ENCODE assay signal across 23 cellular contexts in the genomic region with DNA sequence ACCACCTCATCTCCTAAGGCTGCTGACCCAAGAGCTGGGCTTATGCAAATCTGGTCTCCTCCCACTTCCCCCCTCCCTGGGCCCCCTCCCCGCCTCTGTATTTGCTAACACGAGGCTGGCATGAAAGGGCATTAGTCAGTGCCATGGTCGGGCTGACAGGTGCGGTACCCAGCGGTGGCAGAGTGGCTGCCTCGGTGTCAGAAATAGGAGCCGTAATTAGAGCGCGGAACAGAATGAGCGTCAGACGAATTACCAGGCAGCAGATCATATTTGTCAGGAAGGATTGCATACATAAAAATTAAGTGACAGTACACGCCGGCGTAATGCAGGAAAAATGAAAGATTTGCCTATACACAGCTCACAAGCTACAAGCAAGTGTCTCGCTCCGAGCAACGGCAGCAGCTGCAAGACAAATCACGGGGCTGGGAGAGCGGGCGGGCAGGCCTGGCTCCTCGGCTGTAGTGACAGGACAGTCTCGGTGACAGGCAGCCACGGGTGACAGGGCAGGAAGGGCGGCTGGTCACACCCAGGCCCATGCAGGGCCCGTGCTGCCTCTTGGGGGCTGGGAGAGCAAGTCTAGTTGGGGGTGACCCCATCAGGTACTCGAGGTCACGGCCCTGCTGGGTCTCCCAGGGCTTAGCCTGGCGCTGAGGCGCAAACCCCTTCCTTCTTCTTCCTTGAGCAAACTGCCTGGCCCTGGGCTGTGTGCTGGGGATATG.
DNase-seq lines count a peak whose midpoint lies in the region; ATAC-seq, FAIRE-seq and TF ChIP-seq lines count a peak whose summit lies in the region.
"Had no signal": no experiment of that assay in that cellular context is flagged by ENCODE, and none has a peak within 500 bp of the region (broad histone marks: within the 10 kb centered on the region; RNA-seq: fewer than 3 reads in every experiment).

No MANE protein-coding gene starts in this region.

- H3K4me3 Mint-ChIP-seq in T-helper 17 cell (peak overlapping the region; percentile 25), nephron progenitor cell (no peak overlapping the region)
- H3K4me3 Mint-ChIP-seq in stimulated activated naive B cell treated with anti-CD40 and anti-IgM and Interleukin-4, amounts not matched to agents 10 μg/mL and 1 μg/mL and 100 μg/mL, for 72 hours: no peak overlapping the region
- H3K4me3 Mint-ChIP-seq: activated naive CD4-positive, alpha-beta T cell treated with anti-CD3 and anti-CD28 coated beads, Interleukin-2, amount 50 U/mL, for 24 hours; CD4-positive, CD25-positive, alpha-beta regulatory T cell; central memory CD8-positive, alpha-beta T cell; HFFc6; stimulated activated naive CD8-positive, alpha-beta T cell treated with anti-CD3 and anti-CD28 coated beads, Interleukin-15, Interleukin-2, amounts not matched to agents 100 ng/mL and 50 ng/mL, for 24 hours had no signal

- peaks cover 3% of the 10 kb centered on the region for H3K4me1 Mint-ChIP-seq in T-helper 17 cell
- peaks cover 8% of the 10 kb centered on the region for H3K4me1 Mint-ChIP-seq in nephron progenitor cell
- H3K4me1 Mint-ChIP-seq in stimulated activated naive B cell treated with anti-CD40 and anti-IgM and Interleukin-4, amounts not matched to agents 10 μg/mL and 1 μg/mL and 100 μg/mL, for 72 hours: peaks cover 0 to 3% of the 10 kb centered on the region in 2 donors
- H3K4me1 Mint-ChIP-seq: activated naive CD4-positive, alpha-beta T cell treated with anti-CD3 and anti-CD28 coated beads, Interleukin-2, amount 50 U/mL, for 24 hours; CD4-positive, CD25-positive, alpha-beta regulatory T cell; central memory CD8-positive, alpha-beta T cell had no signal

- no peaks in the 10 kb centered on the region for H3K9me3 ChIP-seq in T-helper 17 cell (ENCODE audit: control insufficient read depth, low read length, poor library complexity, severe bottlenecking)
- H3K9me3 ChIP-seq: thyroid gland had no signal

- no peaks in the 10 kb centered on the region for H3K36me3 Mint-ChIP-seq in T-helper 17 cell (ENCODE audit: low read depth)
- H3K36me3 Mint-ChIP-seq in nephron progenitor cell (ENCODE audit: low read depth): peaks cover 7% of the 10 kb centered on the region
- peaks cover 53 to 76% of the 10 kb centered on the region in 2 donors for H3K36me3 Mint-ChIP-seq in stimulated activated naive B cell treated with anti-CD40 and anti-IgM and Interleukin-4, amounts not matched to agents 10 μg/mL and 1 μg/mL and 100 μg/mL, for 72 hours
- H3K36me3 Mint-ChIP-seq: activated naive CD4-positive, alpha-beta T cell treated with anti-CD3 and anti-CD28 coated beads, Interleukin-2, amount 50 U/mL, for 24 hours; CD4-positive, CD25-positive, alpha-beta regulatory T cell had no signal

- FAIRE-seq in H54 (lab: Jason Lieb, UNC): no peak

- peak; percentile 45 for DNase-seq in NCI-H1436 (lab: John Stamatoyannopoulos, UW)
- no peak for DNase-seq in NCI-H1436 treated with DMSO at 0.1 percent for 48 hours (lab: John Stamatoyannopoulos, UW)
- no peak for DNase-seq in T-helper 17 cell
- no peak for DNase-seq in nephron progenitor cell
- no peak for DNase-seq in stimulated activated naive B cell treated with anti-CD40 and anti-IgM and Interleukin-4, amounts not matched to agents 10 μg/mL and 1 μg/mL and 100 μg/mL, for 72 hours
- DNase-seq in cortex of kidney (lab: John Stamatoyannopoulos, UW): no peak
- no peak for DNase-seq in H54 (ENCODE audit: insufficient read length, low spot score)
- DNase-seq: activated CD4-positive, alpha-beta T cell treated with anti-CD3 and anti-CD28 coated beads, Interleukin-2, amount 50 U/mL, for 1 hour; aorta; CD4-positive, CD25-positive, alpha-beta regulatory T cell; GM23248; HFFc6; mammary epithelial cell; NCI-H1694 treated with DMSO at 0.1 percent for 48 hours; NCI-H226; stimulated activated CD4-positive, alpha-beta T cell treated with anti-CD3 and anti-CD28 coated beads, Interleukin-12 subunit alpha, Interleukin-12 subunit beta, amount 100 ng/mL, for 4 hours; stimulated activated CD4-positive, alpha-beta T cell treated with anti-CD3 and anti-CD28 coated beads, Interleukin-4, amount 100 ng/mL, for 4 hours; T1000; thyroid gland had no signal

- ATAC-seq in T-helper 17 cell (no peak), GM18907 (IDR thresholded peaks at IDR 0.05; ENCODE audit: unreplicated experiment) (no peak)
- no peak for ATAC-seq in stimulated activated naive B cell treated with anti-CD40 and anti-IgM and Interleukin-4, amounts not matched to agents 10 μg/mL and 1 μg/mL and 100 μg/mL, for 72 hours (replicated peaks)

- no peaks in the 10 kb centered on the region for H3K27me3 Mint-ChIP-seq in T-helper 17 cell
- no peaks in the 10 kb centered on the region for H3K27me3 Mint-ChIP-seq in nephron progenitor cell (ENCODE audit: low read depth, poor library complexity)
- no peaks in the 10 kb centered on the region for H3K27me3 Mint-ChIP-seq in stimulated activated naive B cell treated with anti-CD40 and anti-IgM and Interleukin-4, amounts not matched to agents 10 μg/mL and 1 μg/mL and 100 μg/mL, for 72 hours
- H3K27me3 Mint-ChIP-seq: activated naive CD4-positive, alpha-beta T cell treated with anti-CD3 and anti-CD28 coated beads, Interleukin-2, amount 50 U/mL, for 24 hours; CD4-positive, CD25-positive, alpha-beta regulatory T cell; central memory CD8-positive, alpha-beta T cell; stimulated activated naive CD8-positive, alpha-beta T cell treated with anti-CD3 and anti-CD28 coated beads, Interleukin-15, Interleukin-2, amounts not matched to agents 100 ng/mL and 50 ng/mL, for 24 hours had no signal

- H3K27ac Mint-ChIP-seq in T-helper 17 cell: peak overlapping the region; percentile 45
- H3K27ac Mint-ChIP-seq in nephron progenitor cell: peak overlapping the region; percentile 45
- H3K27ac Mint-ChIP-seq in stimulated activated naive B cell treated with anti-CD40 and anti-IgM and Interleukin-4, amounts not matched to agents 10 μg/mL and 1 μg/mL and 100 μg/mL, for 72 hours: peak overlapping the region; percentile 88
- H3K27ac Mint-ChIP-seq: activated naive CD4-positive, alpha-beta T cell treated with anti-CD3 and anti-CD28 coated beads, Interleukin-2, amount 50 U/mL, for 24 hours; CD4-positive, CD25-positive, alpha-beta regulatory T cell; HFFc6; stimulated activated naive CD8-positive, alpha-beta T cell treated with anti-CD3 and anti-CD28 coated beads, Interleukin-15, Interleukin-2, amounts not matched to agents 100 ng/mL and 50 ng/mL, for 24 hours had no signal

- no peaks in the 10 kb centered on the region for H3K9me3 Mint-ChIP-seq in nephron progenitor cell
- H3K9me3 Mint-ChIP-seq in stimulated activated naive B cell treated with anti-CD40 and anti-IgM and Interleukin-4, amounts not matched to agents 10 μg/mL and 1 μg/mL and 100 μg/mL, for 72 hours: no peaks in the 10 kb centered on the region
- H3K9me3 Mint-ChIP-seq: activated naive CD4-positive, alpha-beta T cell treated with anti-CD3 and anti-CD28 coated beads, Interleukin-2, amount 50 U/mL, for 24 hours; CD4-positive, CD25-positive, alpha-beta regulatory T cell; central memory CD8-positive, alpha-beta T cell; HFFc6; stimulated activated naive CD8-positive, alpha-beta T cell treated with anti-CD3 and anti-CD28 coated beads, Interleukin-15, Interleukin-2, amounts not matched to agents 100 ng/mL and 50 ng/mL, for 24 hours had no signal

- no peak for TF ChIP-seq CTCF in nephron progenitor cell (IDR thresholded peaks at IDR 0.05)

- TF ChIP-seq POLR2A in H54 (IDR thresholded peaks at IDR 0.05; ENCODE audit: low read depth, low read length): no peak
